9 cellular contexts compared by ENCODE assay signal in the genomic region with DNA sequence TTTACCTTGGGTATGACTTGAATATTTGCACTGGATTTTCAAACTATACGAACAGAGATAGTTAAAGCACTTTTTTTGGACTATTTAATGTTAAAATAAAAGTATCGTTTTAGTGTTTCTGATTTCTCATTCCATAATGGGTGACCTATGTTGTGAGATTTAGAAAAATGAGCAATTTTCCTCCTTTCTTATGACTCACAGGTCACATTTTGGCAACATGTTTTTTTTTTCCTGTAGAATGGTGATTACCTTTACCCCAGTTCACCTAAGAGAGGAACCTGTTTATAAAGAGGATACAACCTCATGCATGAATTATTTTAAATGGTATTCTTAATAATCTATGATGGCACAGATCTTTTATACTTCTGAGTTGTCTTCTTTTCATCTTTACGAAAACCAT.
A peak's percentile ranks its signal among the peaks of the same experiment; 100 is the strongest.
DNase-seq lines count a peak whose midpoint lies in the region; ATAC-seq and TF ChIP-seq lines count a peak whose summit lies in the region.
"Had no signal": no experiment of that assay in that cellular context is flagged by ENCODE, and none has a peak within 500 bp of the region (broad histone marks: within the 10 kb centered on the region; RNA-seq: fewer than 3 reads in every experiment).

No MANE protein-coding gene starts in this region.

- no peaks in the 10 kb centered on the region for H3K36me3 ChIP-seq in CD4-positive, CD25-positive, alpha-beta regulatory T cell (ENCODE audit: control insufficient read depth, insufficient read depth, low read length)
- H3K36me3 ChIP-seq in osteoblast (ENCODE audit: insufficient read depth, low read length): no peaks in the 10 kb centered on the region

- H3K27ac Mint-ChIP-seq in CD4-positive, CD25-positive, alpha-beta regulatory T cell: peak overlapping the region in 2 of 3 donors; percentile 76 to 86

- no peaks in the 10 kb centered on the region for H3K9me3 ChIP-seq in CD4-positive, CD25-positive, alpha-beta regulatory T cell (ENCODE audit: control insufficient read depth in 2 of 2, low read length in 2 of 2)
- no peaks in the 10 kb centered on the region for H3K9me3 ChIP-seq in osteoblast (ENCODE audit: low read depth, low read length)

- H3K9me3 Mint-ChIP-seq in CD4-positive, CD25-positive, alpha-beta regulatory T cell: peaks cover 0 to 4% (median 1%) of the 10 kb centered on the region in 7 donors

- H3K4me2 ChIP-seq in osteoblast (ENCODE audit: insufficient read depth, low read length): peak overlapping the region; percentile 64

- no peak for DNase-seq in CD4-positive, CD25-positive, alpha-beta regulatory T cell
- no peak for DNase-seq in NB4 (ENCODE audit: low read depth)
- DNase-seq in caudate nucleus (lab: John Stamatoyannopoulos, UW): no peak
- no peak for DNase-seq in osteoblast (ENCODE audit: insufficient read length, low spot score, missing footprints)
- no peak for DNase-seq in cortex of kidney (lab: John Stamatoyannopoulos, UW)
- no peak for DNase-seq in left colon
- no peak for DNase-seq in activated effector memory CD4-positive, alpha-beta T cell treated with anti-CD3 and anti-CD28 coated beads, Interleukin-2, amount 50 U/mL, for 16 hours
- no peak for DNase-seq in NCI-H2029 treated with DMSO at 0.1 percent for 48 hours (lab: John Stamatoyannopoulos, UW)
- DNase-seq: midbrain had no signal

- TF ChIP-seq POLR2A in NB4 (IDR thresholded peaks at IDR 0.05; ENCODE audit: extremely low read depth, insufficient read length): no peak

- TF ChIP-seq CTCF in NB4 (IDR thresholded peaks at IDR 0.05; ENCODE audit: low read depth, low read length): no peak
- TF ChIP-seq CTCF in osteoblast (IDR thresholded peaks at IDR 0.05; ENCODE audit: extremely low read depth, low read depth, low read length): no peak

- H4K20me1 ChIP-seq in osteoblast (ENCODE audit: insufficient read depth, low read length): no peaks in the 10 kb centered on the region

- H2AFZ ChIP-seq in osteoblast (ENCODE audit: low read length): no peak overlapping the region

- H3K36me3 Mint-ChIP-seq in CD4-positive, CD25-positive, alpha-beta regulatory T cell: peaks cover 8% of the 10 kb centered on the region

- no peaks in the 10 kb centered on the region for H3K27me3 Mint-ChIP-seq in CD4-positive, CD25-positive, alpha-beta regulatory T cell

- peak overlapping the region; percentile 56 for H3K4me3 ChIP-seq in CD4-positive, CD25-positive, alpha-beta regulatory T cell (ENCODE audit: low read depth, low read length)
- H3K4me3 ChIP-seq in NB4 (ENCODE audit: low read depth, low read length) (peak overlapping the region; percentile 10), osteoblast (ENCODE audit: insufficient read depth, low read length) (no peak overlapping the region)

- peaks cover 32 to 81% (median 67%) of the 10 kb centered on the region in 4 donors for H3K4me1 Mint-ChIP-seq in CD4-positive, CD25-positive, alpha-beta regulatory T cell

- intact Hi-C loops in left colon (cut with DNase I, micrococcal nuclease): no loop called here

- peak overlapping the region in 1 of 4 donors; percentile 69 for H3K4me3 Mint-ChIP-seq in CD4-positive, CD25-positive, alpha-beta regulatory T cell

- peaks cover 28% of the 10 kb centered on the region for H3K79me2 ChIP-seq in osteoblast (ENCODE audit: insufficient read depth, low read length)

- ATAC-seq in CD4-positive, CD25-positive, alpha-beta regulatory T cell (ENCODE audit: low read depth in 2 of 2): no peak
- ATAC-seq in left colon: no peak

- no peaks in the 10 kb centered on the region for H3K27me3 ChIP-seq in CD4-positive, CD25-positive, alpha-beta regulatory T cell (ENCODE audit: control insufficient read depth, insufficient read depth, low read length)
- no peaks in the 10 kb centered on the region for H3K27me3 ChIP-seq in osteoblast (ENCODE audit: insufficient read depth, low read length)

- peaks cover 14% of the 10 kb centered on the region for H3K4me1 ChIP-seq in CD4-positive, CD25-positive, alpha-beta regulatory T cell (ENCODE audit: control insufficient read depth, insufficient read depth, low read length, poor library complexity, severe bottlenecking)
- peaks cover 71% of the 10 kb centered on the region for H3K4me1 ChIP-seq in osteoblast (ENCODE audit: insufficient read depth, low read length)

- no peak overlapping the region for H3K27ac ChIP-seq in CD4-positive, CD25-positive, alpha-beta regulatory T cell (ENCODE audit: insufficient read depth, low read length, poor library complexity, severe bottlenecking)
- H3K27ac ChIP-seq in caudate nucleus (ENCODE audit: low read depth, low read length): peak overlapping the region; percentile 12
- H3K27ac ChIP-seq in osteoblast (ENCODE audit: low read depth, low read length): peak overlapping the region; percentile 95
